ENCODE assay signal across 22 cellular contexts in the genomic region with DNA sequence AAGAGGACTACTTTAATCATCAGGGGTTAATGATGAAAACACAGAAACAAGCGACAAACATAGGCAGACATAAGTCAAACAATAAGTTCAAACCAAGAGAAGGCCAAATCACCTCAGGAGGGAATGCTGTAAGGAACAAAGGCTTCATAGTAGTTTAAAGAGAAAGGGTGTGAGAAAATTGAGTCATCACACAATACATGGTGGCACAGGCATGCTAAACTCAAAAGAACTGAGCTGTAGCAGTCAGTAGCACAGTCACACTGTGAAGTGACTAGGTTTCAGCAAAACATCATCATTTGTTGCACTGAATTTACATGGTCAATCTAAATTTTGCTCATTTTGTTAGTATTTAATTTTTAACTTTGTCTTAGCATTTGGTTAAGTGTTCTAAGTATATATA. TPM values are rescaled to one million over a fixed set of nuclear protein-coding genes. Genes with fewer than 3 reads are reported as not detected.
"Had no signal": no experiment of that assay in that cellular context is flagged by ENCODE, and none has a peak within 500 bp of the region (broad histone marks: within the 10 kb centered on the region; RNA-seq: fewer than 3 reads in every experiment).

No MANE protein-coding gene starts in this region.

- H3K4me3 ChIP-seq: colonic mucosa, heart left ventricle, right atrium auricular region, sigmoid colon, skin epidermis, stomach, thoracic aorta had no signal

- H3K4me3 Mint-ChIP-seq: endodermal cell, natural killer cell, neural crest cell had no signal

- ATAC-seq: heart left ventricle, left lobe of liver, natural killer cell had no signal

- H3K4me1 Mint-ChIP-seq: endodermal cell, neural crest cell had no signal

- H3K27ac Mint-ChIP-seq: endodermal cell, natural killer cell had no signal

- H3K9me3 Mint-ChIP-seq: natural killer cell had no signal

- DNase-seq: colonic mucosa; dermis blood vessel endothelial cell; effector CD4-positive, alpha-beta T cell; endodermal cell; heart left ventricle; hippocampal formation; kidney glomerular epithelial cell; natural killer cell; posterior cingulate gyrus; sigmoid colon; stimulated activated CD4-positive, alpha-beta T cell treated with anti-CD3 and anti-CD28 coated beads, Interleukin-2, amount 100 ng/mL, for 24 hours; stimulated activated CD4-positive, alpha-beta T cell treated with anti-CD3 and anti-CD28 coated beads, Interleukin-4, amount 100 ng/mL, for 4 hours; stimulated activated naive CD4-positive, alpha-beta T cell; stomach; substantia nigra; trophoblast cell had no signal

RNA-seq across cellular contexts. Expression of a gene that starts 24.5 kb away (rescaled TPM):
- total RNA-seq: glomerular endothelial cell, stomach, thoracic aorta had no signal
